Comparison of ENCODE assay signal across 8 cellular contexts in the genomic region with DNA sequence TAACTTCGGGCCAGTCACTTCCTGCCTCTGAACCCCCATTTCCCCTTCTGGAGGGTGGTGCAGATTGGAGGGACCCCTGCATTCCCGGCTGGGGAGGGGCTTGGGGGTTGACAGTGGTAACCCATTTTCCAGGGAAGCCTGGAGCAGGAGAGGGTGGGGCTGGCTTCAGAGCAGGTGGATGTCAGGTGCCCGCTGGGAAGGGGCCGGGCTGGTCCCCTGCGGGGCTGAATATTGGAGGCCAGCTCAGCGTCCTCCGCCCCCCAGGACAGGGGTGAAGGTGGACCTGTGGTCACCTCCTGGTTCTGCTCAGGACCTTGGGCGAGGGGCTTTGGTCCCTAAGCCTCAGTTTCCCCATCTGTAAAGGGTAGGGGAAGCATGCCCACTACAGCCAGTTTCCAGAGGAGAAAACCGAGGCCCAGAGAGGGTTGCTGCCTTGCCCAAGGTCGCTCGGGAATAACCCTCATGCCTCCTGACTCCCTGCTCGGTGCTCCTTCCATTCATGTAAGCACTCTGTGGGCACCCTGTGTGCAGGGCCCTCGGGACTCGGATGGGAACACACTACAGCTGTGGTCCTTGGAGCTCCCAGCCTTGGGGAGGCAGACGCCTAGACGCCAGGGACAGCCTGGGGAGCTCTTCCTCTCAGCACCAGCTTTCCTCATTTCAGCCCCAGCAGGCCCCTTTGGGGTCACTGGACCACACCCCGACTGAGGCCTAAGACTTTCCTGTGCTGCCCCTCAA. TPM values are rescaled to one million over a fixed set of nuclear protein-coding genes. Genes with fewer than 3 reads are reported as not detected.
A peak's percentile ranks its signal among the peaks of the same experiment; 100 is the strongest.
DNase-seq lines count a peak whose midpoint lies in the region; ATAC-seq, FAIRE-seq and TF ChIP-seq lines count a peak whose summit lies in the region.

No MANE protein-coding gene starts in this region.

- H3K27ac ChIP-seq in astrocyte (ENCODE audit: low read depth, low read length) (no peak overlapping the region), transverse colon (peak overlapping the region; percentile 62 to 83 (median 70))

- intact Hi-C loops in lower leg skin (cut with DNase I; ENCODE audit: low total_unique reads) (no loop called here), transverse colon (cut with DNase I; ENCODE audit: low total_unique reads) (loop anchor here (2.0 kb wide), 1 partner anchor 73 kb away; no protein-coding TSS in a partner anchor)

- no peak for TF ChIP-seq POLR2A in lower leg skin (IDR thresholded peaks at IDR 0.05)
- no peak for TF ChIP-seq POLR2A in transverse colon (IDR thresholded peaks at IDR 0.05)
- no peak for TF ChIP-seq POLR2A in H54 (IDR thresholded peaks at IDR 0.05; ENCODE audit: low read depth, low read length)

- H3K4me1 ChIP-seq in astrocyte (ENCODE audit: insufficient read depth, low read length) = peaks cover 12% of the 10 kb centered on the region
- peaks cover 5 to 16% (median 14%) of the 10 kb centered on the region in 4 donors for H3K4me1 ChIP-seq in transverse colon

- no peaks in the 10 kb centered on the region for H3K27me3 Mint-ChIP-seq in activated T-cell treated with anti-CD3 and anti-CD28 coated beads, Interleukin-2, amount 50 U/mL, for 72 hours (ENCODE audit: low read depth)
- peaks cover 12% of the 10 kb centered on the region for H3K27me3 Mint-ChIP-seq in astrocyte (ENCODE audit: low read depth, unreplicated experiment)

- in situ Hi-C loops in transverse colon (cut with MboI; ENCODE audit: low pct_ligation_motif_present in 1 of 4, low pct_unique_long_range_greater_than_20kb in 1 of 4, low sequenced_read_pairs in 3 of 4) = no loop called here

- no peaks in the 10 kb centered on the region for H4K20me1 ChIP-seq in astrocyte (ENCODE audit: insufficient read depth, low read length)

- WGBS in lower leg skin, 2 donors = 53 to 61% methylated on average over 10 to 14 of the region's 17 CpGs
- WGBS in transverse colon (ENCODE audit: low coverage in 1 of 2), 2 donors = 54% methylated on average over 17 of the region's 17 CpGs; no CpG with 5 or more reads in 1 of the 2 donors

- H3K4me2 ChIP-seq in astrocyte (ENCODE audit: low read length) = peak overlapping the region; percentile 100

- TF ChIP-seq CTCF in astrocyte (IDR thresholded peaks at IDR 0.05; ENCODE audit: insufficient read depth, low read depth, low read length) (no peak), lower leg skin (IDR thresholded peaks at IDR 0.05) (no peak), transverse colon (IDR thresholded peaks at IDR 0.05) (peak in 1 of 5 experiments; percentile 3)

- H3K9me3 Mint-ChIP-seq in activated T-cell treated with anti-CD3 and anti-CD28 coated beads, Interleukin-2, amount 50 U/mL, for 72 hours = peaks cover 4 to 6% of the 10 kb centered on the region in 2 donors
- H3K9me3 Mint-ChIP-seq in astrocyte (ENCODE audit: unreplicated experiment) = peaks cover 14% of the 10 kb centered on the region

- no peak for TF ChIP-seq EP300 in transverse colon (IDR thresholded peaks at IDR 0.05; ENCODE audit: low read depth)

- peak overlapping the region; percentile 62 for H3K27ac Mint-ChIP-seq in activated T-cell treated with anti-CD3 and anti-CD28 coated beads, Interleukin-2, amount 50 U/mL, for 72 hours
- no peak overlapping the region for H3K27ac Mint-ChIP-seq in astrocyte (ENCODE audit: unreplicated experiment)

- peak overlapping the region; percentile 95 for H2AFZ ChIP-seq in astrocyte (ENCODE audit: low read depth, low read length)

- ATAC-seq in activated T-cell treated with anti-CD3 and anti-CD28 coated beads, Interleukin-2, amount 50 U/mL, for 72 hours (replicated peaks in 1 of 2) = no peak
- no peak for ATAC-seq in GM21515 (IDR thresholded peaks at IDR 0.05; ENCODE audit: unreplicated experiment)

- H3K9me3 ChIP-seq in astrocyte (ENCODE audit: insufficient read depth, low read depth, low read length) (no peaks in the 10 kb centered on the region), transverse colon (no peaks in the 10 kb centered on the region)

- H3K36me3 Mint-ChIP-seq in activated T-cell treated with anti-CD3 and anti-CD28 coated beads, Interleukin-2, amount 50 U/mL, for 72 hours (ENCODE audit: insufficient read depth in 2 of 2) = peaks cover 15 to 21% of the 10 kb centered on the region in 2 donors
- peaks cover 19% of the 10 kb centered on the region for H3K36me3 Mint-ChIP-seq in astrocyte (ENCODE audit: low read depth, unreplicated experiment)

- peaks cover 5% of the 10 kb centered on the region for H3K79me2 ChIP-seq in astrocyte (ENCODE audit: insufficient read depth, low read length)

- H3K4me3 ChIP-seq in astrocyte (ENCODE audit: insufficient read depth, low read depth, low read length) (peak overlapping the region; percentile 84), lower leg skin (ENCODE audit: low read depth, poor library complexity, severe bottlenecking) (peak overlapping the region; percentile 86), transverse colon (peak overlapping the region; percentile 69 to 86 (median 82))

- peak overlapping the region; percentile 82 to 83 for H3K4me3 Mint-ChIP-seq in activated T-cell treated with anti-CD3 and anti-CD28 coated beads, Interleukin-2, amount 50 U/mL, for 72 hours
- H3K4me3 Mint-ChIP-seq in astrocyte (ENCODE audit: unreplicated experiment) = peak overlapping the region; percentile 80

- FAIRE-seq in astrocyte (lab: Jason Lieb, UNC) (no peak), H54 (lab: Jason Lieb, UNC) (no peak)

- H3K9ac ChIP-seq in astrocyte (ENCODE audit: low read length) = peak overlapping the region; percentile 87

- peaks cover 5% of the 10 kb centered on the region for H3K4me1 Mint-ChIP-seq in activated T-cell treated with anti-CD3 and anti-CD28 coated beads, Interleukin-2, amount 50 U/mL, for 72 hours (ENCODE audit: low read depth)
- H3K4me1 Mint-ChIP-seq in astrocyte (ENCODE audit: low read depth, unreplicated experiment) = no peaks in the 10 kb centered on the region

- DNase-seq in activated T-cell treated with anti-CD3 and anti-CD28 coated beads, Interleukin-2, amount 50 U/mL, for 72 hours = no peak
- DNase-seq in activated T-cell treated with anti-CD3 and anti-CD28 coated beads for 4 hours (no peak), astrocyte (ENCODE audit: low read depth) (no peak), lower leg skin (ENCODE audit: low spot score in 2 of 2) (no peak), transverse colon (no peak), H54 (ENCODE audit: insufficient read length, low spot score) (no peak), OCI-M1 (lab: John Stamatoyannopoulos, UW) (no peak)

- H3K27me3 ChIP-seq in astrocyte (ENCODE audit: insufficient read depth, low read length) = peaks cover 3% of the 10 kb centered on the region
- no peaks in the 10 kb centered on the region for H3K27me3 ChIP-seq in transverse colon

- H3K36me3 ChIP-seq in astrocyte (ENCODE audit: insufficient read depth, low read length) (peaks cover 11% of the 10 kb centered on the region), transverse colon (peaks cover 0 to 4% (median 1%) of the 10 kb centered on the region in 4 donors)

RNA-seq across cellular contexts. Expression of a gene that starts 0.7 kb away (rescaled TPM):
- 10 to 100 TPM; 11.9 to 21.9 TPM for total RNA-seq in activated T-cell treated with anti-CD3 and anti-CD28 coated beads, Interleukin-2, amount 50 U/mL, for 72 hours
- total RNA-seq in astrocyte (32.2 and 36.1 TPM in 2 replicates), lower leg skin (10 to 100 TPM; 14.1 to 33.7 (median 27.0) TPM), transverse colon (10 to 100 TPM; 17.5 to 55.9 (median 27.6) TPM)
